ENCODE assay signal across 8 cellular contexts in genomic region chr17:43398724-43399595, GRCh38. TPM values are rescaled to one million over a fixed set of nuclear protein-coding genes. Genes with fewer than 3 reads are reported as not detected.
DNase-seq lines count a peak whose midpoint lies in the region; ATAC-seq and TF ChIP-seq lines count a peak whose summit lies in the region.

Gene ARL4D (plus strand): TSS chr17:43398993. CDS start chr17:43399733, 740 bp downstream.

- DNase-seq in NCI-H1092 (lab: John Stamatoyannopoulos, UW) (peak; percentile 81), SW480 (ENCODE audit: low spot score) (peak; percentile 64), Right ventricle myocardium superior (peak; percentile 96), thyroid gland (peak; percentile 96 to 97)
- peak; percentile 87 for DNase-seq in activated naive CD8-positive, alpha-beta T cell treated with anti-CD3 and anti-CD28 coated beads, Interleukin-2, amount 50 U/mL, for 24 hours

- H3K27me3 Mint-ChIP-seq in activated naive CD8-positive, alpha-beta T cell treated with anti-CD3 and anti-CD28 coated beads, Interleukin-2, amount 50 U/mL, for 24 hours = no peaks in the 10 kb centered on the region

- TF ChIP-seq CTCF in parathyroid adenoma (IDR thresholded peaks at IDR 0.05) (no peak), thyroid gland (IDR thresholded peaks at IDR 0.05) (peak in 1 of 6 experiments; percentile 36)

- intact Hi-C loops in Right ventricle myocardium superior (cut with DNase I) (no loop called here), thyroid gland (cut with DNase I) (no loop called here)

- peaks cover 15% of the 10 kb centered on the region for H3K4me1 Mint-ChIP-seq in activated naive CD8-positive, alpha-beta T cell treated with anti-CD3 and anti-CD28 coated beads, Interleukin-2, amount 50 U/mL, for 24 hours

- H3K4me3 Mint-ChIP-seq in activated naive CD8-positive, alpha-beta T cell treated with anti-CD3 and anti-CD28 coated beads, Interleukin-2, amount 50 U/mL, for 24 hours = peak within 1 kb of the TSS; percentile 85

- H3K4me2 ChIP-seq in parathyroid adenoma (ENCODE audit: low read length) = peak within 1 kb of the TSS; percentile 99

- H3K36me3 Mint-ChIP-seq in activated naive CD8-positive, alpha-beta T cell treated with anti-CD3 and anti-CD28 coated beads, Interleukin-2, amount 50 U/mL, for 24 hours (ENCODE audit: low read depth) = no peaks in the 10 kb centered on the region

- 0 to 1% methylated on average over 18 to 23 of the region's 64 CpGs for WGBS in thyroid gland, 2 donors

- H3K27me3 ChIP-seq in parathyroid adenoma (ENCODE audit: control insufficient read depth, insufficient read depth, low read length) = no peaks in the 10 kb centered on the region
- no peaks in the 10 kb centered on the region for H3K27me3 ChIP-seq in thyroid gland

- H3K27ac ChIP-seq in parathyroid adenoma = peak within 1 kb of the TSS; percentile 71
- H3K27ac ChIP-seq in thyroid gland = peak within 1 kb of the TSS; percentile 94 to 98 (median 95)

- no peaks in the 10 kb centered on the region for H3K9me3 Mint-ChIP-seq in activated naive CD8-positive, alpha-beta T cell treated with anti-CD3 and anti-CD28 coated beads, Interleukin-2, amount 50 U/mL, for 24 hours

- no peaks in the 10 kb centered on the region for H3K79me2 ChIP-seq in parathyroid adenoma

- H3K9me3 ChIP-seq in parathyroid adenoma (ENCODE audit: control insufficient read depth, low read length) (no peaks in the 10 kb centered on the region), thyroid gland (no peaks in the 10 kb centered on the region)

- H2AFZ ChIP-seq in parathyroid adenoma = peak within 1 kb of the TSS; percentile 91

- TF ChIP-seq POLR2A in GM18505 (IDR thresholded peaks at IDR 0.05; ENCODE audit: borderline replicate concordance, extremely low read depth, insufficient read depth, insufficient read length) (peak; percentile 55), thyroid gland (IDR thresholded peaks at IDR 0.05) (peak; percentile 100)

- H3K27ac Mint-ChIP-seq in activated naive CD8-positive, alpha-beta T cell treated with anti-CD3 and anti-CD28 coated beads, Interleukin-2, amount 50 U/mL, for 24 hours = peak within 1 kb of the TSS; percentile 83

- H3K9ac ChIP-seq in parathyroid adenoma = peak within 1 kb of the TSS; percentile 75

- ATAC-seq in GM18505 (IDR thresholded peaks at IDR 0.05; ENCODE audit: unreplicated experiment) (no peak), Right ventricle myocardium superior (ENCODE audit: poor library complexity) (peak; percentile 94), GM18519 (IDR thresholded peaks at IDR 0.05; ENCODE audit: low FRiP score, unreplicated experiment) (no peak)
- peak; percentile 75 for ATAC-seq in activated naive CD8-positive, alpha-beta T cell treated with anti-CD3 and anti-CD28 coated beads, Interleukin-2, amount 50 U/mL, for 24 hours

- H3K36me3 ChIP-seq in parathyroid adenoma (ENCODE audit: control insufficient read depth, insufficient read depth, low read length) (no peaks in the 10 kb centered on the region), thyroid gland (peaks cover 4 to 10% of the 10 kb centered on the region in 2 donors)

- peaks cover 16% of the 10 kb centered on the region for H3K4me1 ChIP-seq in parathyroid adenoma
- peaks cover 35 to 37% of the 10 kb centered on the region in 2 donors for H3K4me1 ChIP-seq in thyroid gland

- H3K4me3 ChIP-seq in parathyroid adenoma (ENCODE audit: low read depth, low read length) = peak within 1 kb of the TSS; percentile 75
- H3K4me3 ChIP-seq in thyroid gland (replicated peaks in 1 of 3) = peak within 1 kb of the TSS; percentile 64 to 98 (median 87)

RNA-seq across cellular contexts. Expression of gene ARL4D, which starts in this region (rescaled TPM):
- total RNA-seq in Right ventricle myocardium superior (7.0 TPM), thyroid gland (10 to 100 TPM; 32.8 to 57.4 (median 48.9) TPM)

Comparison
In these comparisons a context has a peak if more than half of its experiments do, and no peak if none do; other contexts are left out.
1. ATAC-seq: peak in activated naive CD8-positive, alpha-beta T cell treated with anti-CD3 and anti-CD28 coated beads, Interleukin-2, amount 50 U/mL, for 24 hours (single experiment) and Right ventricle myocardium superior (single experiment); none in GM18505 (single experiment) and GM18519 (single experiment).
2. Peak in every context shown above with its lines, with median percentiles within 50 percentile points of each other: DNase-seq.